In the genomic region with DNA sequence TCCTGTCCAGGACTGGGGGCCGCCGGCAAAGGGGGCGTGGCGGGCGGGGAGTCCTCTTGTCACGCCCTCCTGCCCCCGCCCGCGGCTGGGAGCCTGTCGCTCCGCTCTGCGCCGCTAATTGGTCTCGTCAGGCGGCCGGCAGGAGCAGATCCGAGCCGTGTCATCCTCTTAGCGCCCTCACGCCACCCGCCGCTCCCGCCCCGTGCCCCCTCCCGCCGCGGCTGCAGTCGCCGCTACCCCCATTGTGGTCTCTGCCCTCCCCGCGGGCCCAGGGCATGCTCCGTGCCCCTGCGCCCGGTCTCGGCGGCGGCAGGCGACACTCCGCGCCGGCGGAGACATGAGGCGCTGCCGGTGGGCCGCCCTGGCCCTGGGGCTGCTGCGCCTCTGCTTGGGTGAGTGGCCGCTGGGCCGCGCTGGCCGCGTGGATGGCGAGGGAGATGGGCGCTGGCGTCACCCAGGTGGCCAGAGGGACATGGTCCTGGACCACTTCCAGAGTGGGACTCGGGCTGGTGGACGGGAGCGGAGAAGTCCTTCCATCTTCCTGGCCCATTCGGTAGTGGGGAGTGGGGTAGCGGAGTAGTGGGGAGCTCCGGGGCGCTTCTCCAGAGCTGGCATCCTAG, we compare ENCODE assay signal across 8 cellular contexts. TPM values are rescaled to one million over a fixed set of nuclear protein-coding genes. Genes with fewer than 3 reads are reported as not detected.
DNase-seq lines count a peak whose midpoint lies in the region; ATAC-seq, FAIRE-seq and TF ChIP-seq lines count a peak whose summit lies in the region.

Gene CDHR1, plus strand, starts transcription at position 114 of the 620 bp plus-strand sequence. Its CDS starts 224 bp downstream, at position 338.

- H3K36me3 ChIP-seq in HUES64 (ENCODE audit: insufficient read depth, low read length) (no peaks in the 10 kb centered on the region), esophagus squamous epithelium (peaks cover 0 to 6% (median 0%) of the 10 kb centered on the region in 3 donors)

- no peak for FAIRE-seq in urothelium cell line (lab: Jason Lieb, UNC)

- H3K27ac ChIP-seq in HUES64 (ENCODE audit: low read depth, low read length): no peak within 1 kb of the TSS
- H3K27ac ChIP-seq in esophagus squamous epithelium: peak within 1 kb of the TSS in 2 of 4 donors; percentile 14 to 29

- POLR2A ChIA-PET in activated CD8-positive, alpha-beta T cell treated with anti-CD3 and anti-CD28 coated beads for 36 hours (lab: Charles Lee): no interaction called here

- CTCF ChIA-PET in activated CD8-positive, alpha-beta T cell treated with anti-CD3 and anti-CD28 coated beads for 36 hours (lab: Charles Lee): interaction anchor here (0.7 to 2.5 kb wide), 3 partner anchors 10 to 46 kb away, joined by 3 to 12 read pairs (median 4); no protein-coding TSS in a partner anchor

- H3K36me3 Mint-ChIP-seq in activated CD8-positive, alpha-beta T cell treated with anti-CD3 and anti-CD28 coated beads for 36 hours (ENCODE audit: low read depth): no peaks in the 10 kb centered on the region
- no peaks in the 10 kb centered on the region for H3K36me3 Mint-ChIP-seq in osteocyte (ENCODE audit: unreplicated experiment)

- H3K9ac ChIP-seq in HUES64 (ENCODE audit: low read depth, low read length): peak within 1 kb of the TSS; percentile 45; the same call in 1 of the 2 replicates

- H3K9me3 ChIP-seq in HUES64 (ENCODE audit: insufficient read depth, low read depth, low read length) (no peaks in the 10 kb centered on the region), esophagus squamous epithelium (no peaks in the 10 kb centered on the region)

- H3K27me3 Mint-ChIP-seq in activated CD8-positive, alpha-beta T cell treated with anti-CD3 and anti-CD28 coated beads for 36 hours: peaks cover 10% of the 10 kb centered on the region
- H3K27me3 Mint-ChIP-seq in osteocyte (ENCODE audit: unreplicated experiment): peaks cover 28% of the 10 kb centered on the region

- DNase-seq in DMS79 treated with DMSO at 0.1 percent for 48 hours (lab: John Stamatoyannopoulos, UW): peak; percentile 7
- peak; percentile 72 for DNase-seq in activated CD8-positive, alpha-beta T cell treated with anti-CD3 and anti-CD28 coated beads for 36 hours
- DNase-seq in esophagus squamous epithelium (lab: John Stamatoyannopoulos, UW): no peak
- no peak for DNase-seq in osteocyte (ENCODE audit: extremely low spot score, unreplicated experiment)
- peak; percentile 71 for DNase-seq in urothelium cell line (ENCODE audit: low spot score)
- DNase-seq in OCI-M1 (lab: John Stamatoyannopoulos, UW): no peak

- peak; percentile 82 for ATAC-seq in GM21381 (IDR thresholded peaks at IDR 0.05; ENCODE audit: unreplicated experiment)
- ATAC-seq in activated CD8-positive, alpha-beta T cell treated with anti-CD3 and anti-CD28 coated beads for 36 hours: peak; percentile 92

- H3K27me3 ChIP-seq in HUES64 (ENCODE audit: insufficient read depth, low read length): peaks cover 63% of the 10 kb centered on the region
- peaks cover 0 to 35% (median 6%) of the 10 kb centered on the region in 4 donors for H3K27me3 ChIP-seq in esophagus squamous epithelium

- peak within 1 kb of the TSS; percentile 57 for H3K4me3 Mint-ChIP-seq in activated CD8-positive, alpha-beta T cell treated with anti-CD3 and anti-CD28 coated beads for 36 hours
- H3K4me3 Mint-ChIP-seq in osteocyte (ENCODE audit: unreplicated experiment): peak within 1 kb of the TSS; percentile 38

- 0 out of 2 replicates have a peak, but pooled peaks cover 4% of the 10 kb centered on the region for H3K4me1 ChIP-seq in HUES64 (ENCODE audit: insufficient read depth, low read length)
- peaks cover 0 to 57% (median 12%) of the 10 kb centered on the region in 3 donors for H3K4me1 ChIP-seq in esophagus squamous epithelium

- no peak within 1 kb of the TSS for H3K27ac Mint-ChIP-seq in activated CD8-positive, alpha-beta T cell treated with anti-CD3 and anti-CD28 coated beads for 36 hours
- no peak within 1 kb of the TSS for H3K27ac Mint-ChIP-seq in osteocyte (ENCODE audit: unreplicated experiment)

- peak within 1 kb of the TSS; percentile 70 for H3K4me3 ChIP-seq in HUES64 (ENCODE audit: low read length)
- H3K4me3 ChIP-seq in esophagus squamous epithelium: peak within 1 kb of the TSS; percentile 40 to 68 (median 54)

- intact Hi-C loops in activated CD8-positive, alpha-beta T cell treated with anti-CD3 and anti-CD28 coated beads for 36 hours (cut with micrococcal nuclease): no loop called here
- intact Hi-C loops in esophagus squamous epithelium (cut with DNase I): no loop called here

- H3K9me3 Mint-ChIP-seq in activated CD8-positive, alpha-beta T cell treated with anti-CD3 and anti-CD28 coated beads for 36 hours: no peaks in the 10 kb centered on the region
- H3K9me3 Mint-ChIP-seq in osteocyte (ENCODE audit: unreplicated experiment): no peaks in the 10 kb centered on the region

- peaks cover 10% of the 10 kb centered on the region for H3K4me1 Mint-ChIP-seq in activated CD8-positive, alpha-beta T cell treated with anti-CD3 and anti-CD28 coated beads for 36 hours (ENCODE audit: low read depth)
- peaks cover 2% of the 10 kb centered on the region for H3K4me1 Mint-ChIP-seq in osteocyte (ENCODE audit: unreplicated experiment)

- TF ChIP-seq CTCF in activated CD8-positive, alpha-beta T cell treated with anti-CD3 and anti-CD28 coated beads for 36 hours (IDR thresholded peaks at IDR 0.05): no peak
- TF ChIP-seq CTCF in esophagus squamous epithelium (IDR thresholded peaks at IDR 0.05) (no peak), osteocyte (IDR thresholded peaks at IDR 0.05) (no peak)

- WGBS in HUES64: 2% methylated on average over 61 of the region's 61 CpGs
- WGBS in esophagus squamous epithelium, 2 donors: 0 to 3% methylated on average over 3 to 5 of the region's 61 CpGs

- no peak for TF ChIP-seq POLR2A in esophagus squamous epithelium (IDR thresholded peaks at IDR 0.05)

RNA-seq across cellular contexts. Expression of gene CDHR1, which starts in this region (rescaled TPM):
- 4.3 TPM for polyA plus RNA-seq in HUES64 (2013, experiment 1 of 2)
- 4.2 TPM for polyA plus RNA-seq in HUES64 (2013, experiment 2 of 2)
- 1 to 10 TPM; 1.8 to 2.4 TPM for total RNA-seq in activated CD8-positive, alpha-beta T cell treated with anti-CD3 and anti-CD28 coated beads for 36 hours
- total RNA-seq in esophagus squamous epithelium (10 to 100 TPM in 3 of 4 donors, 1 to 10 TPM in 1; 6.7 to 15.0 (median 12.2) TPM), osteocyte (0.24 TPM in 1 of 2 replicates, not detected in the other)

Comparison
In these comparisons a context has a peak if more than half of its experiments do, and no peak if none do; other contexts are left out.
1. DNase-seq: peak in DMS79 treated with DMSO at 0.1 percent for 48 hours (single experiment), activated CD8-positive, alpha-beta T cell treated with anti-CD3 and anti-CD28 coated beads for 36 hours (single experiment) and urothelium cell line (single experiment); none in esophagus squamous epithelium (single experiment), osteocyte (single experiment) and OCI-M1 (single experiment).